In the genomic region with DNA sequence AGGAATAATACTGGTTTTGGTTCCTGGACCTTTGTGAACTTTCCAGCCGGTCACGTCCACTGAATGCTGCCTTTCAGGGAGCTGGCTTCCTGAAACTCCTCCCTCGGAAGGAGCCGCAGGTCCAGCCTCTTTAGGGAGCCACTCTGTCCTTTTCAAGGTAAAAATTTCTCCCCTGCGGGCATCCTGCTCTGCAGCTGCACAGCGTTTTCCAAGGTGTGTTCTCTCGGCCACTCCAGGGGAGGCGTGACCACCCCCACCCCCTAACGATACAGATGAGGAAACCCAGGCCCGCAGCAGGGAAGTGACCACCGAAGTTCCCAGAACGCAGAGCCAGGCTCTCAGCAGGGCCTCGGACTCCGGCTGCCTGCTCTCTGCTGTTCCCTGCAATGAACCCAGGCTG, we compare ENCODE assay signal across 22 cellular contexts. TPM values are rescaled to one million over a fixed set of nuclear protein-coding genes. Genes with fewer than 3 reads are reported as not detected.
DNase-seq lines count a peak whose midpoint lies in the region; ATAC-seq, FAIRE-seq and TF ChIP-seq lines count a peak whose summit lies in the region.
"Had no signal": no experiment of that assay in that cellular context is flagged by ENCODE, and none has a peak within 500 bp of the region (broad histone marks: within the 10 kb centered on the region; RNA-seq: fewer than 3 reads in every experiment).

No MANE protein-coding gene starts in this region.

- peaks cover 0 to 9% (median 2%) of the 10 kb centered on the region in 7 donors for H3K9me3 Mint-ChIP-seq in CD14-positive monocyte
- H3K9me3 Mint-ChIP-seq: activated CD4-positive, alpha-beta T cell treated with anti-CD3 and anti-CD28 coated beads, Interleukin-2, amount 10 ng/mL, durations not matched to agents 7 days and 5 days; CD8-positive, alpha-beta T cell had no signal

- H3K4me1 ChIP-seq in RWPE2 (ENCODE audit: insufficient read depth, poor library complexity, severe bottlenecking) (peaks cover 12% of the 10 kb centered on the region), keratinocyte (ENCODE audit: control insufficient read depth, extremely low read depth, insufficient read depth, low read length) (peaks cover 30% of the 10 kb centered on the region), gastrocnemius medialis (peaks cover 55 to 93% of the 10 kb centered on the region in 2 donors)
- H3K4me1 ChIP-seq: pancreas had no signal

- no peaks in the 10 kb centered on the region for H3K36me3 ChIP-seq in RWPE2 (ENCODE audit: low read depth)
- no peaks in the 10 kb centered on the region for H3K36me3 ChIP-seq in keratinocyte (ENCODE audit: control insufficient read depth in 2 of 2, extremely low read depth in 1 of 2, insufficient read depth in 2 of 2, low read length in 2 of 2)
- H3K36me3 ChIP-seq in gastrocnemius medialis: peaks cover 0 to 13% of the 10 kb centered on the region in 2 donors
- H3K36me3 ChIP-seq: pancreas had no signal

- H3K4me3 Mint-ChIP-seq in CD14-positive monocyte: peak overlapping the region; percentile 64 to 84
- H3K4me3 Mint-ChIP-seq: activated CD4-positive, alpha-beta T cell treated with anti-CD3 and anti-CD28 coated beads, Interleukin-2, amount 10 ng/mL, durations not matched to agents 7 days and 5 days; CD8-positive, alpha-beta T cell; HFFc6 had no signal

- H3K36me3 Mint-ChIP-seq in CD14-positive monocyte: peaks cover 71 to 80% of the 10 kb centered on the region in 2 donors
- H3K36me3 Mint-ChIP-seq: CD8-positive, alpha-beta T cell had no signal

- H3K4me3 ChIP-seq in RWPE2 (ENCODE audit: severe bottlenecking) (no peak overlapping the region), keratinocyte (ENCODE audit: control insufficient read depth in 2 of 3, extremely low read depth in 1 of 3, insufficient read depth in 2 of 3, low read depth in 1 of 3, low read length in 3 of 3) (peak overlapping the region in 1 of 3 experiments; percentile 5), gastrocnemius medialis (no peak overlapping the region)
- H3K4me3 ChIP-seq: lung, pancreas had no signal

- dilution Hi-C loops in keratinocyte (cut with MboI; ENCODE audit: extremely low pct_ligation_motif_present, low sequenced_read_pairs): no loop called here

- peak; percentile 85 for FAIRE-seq in keratinocyte (lab: Jason Lieb, UNC)
- FAIRE-seq: pancreas had no signal

- no peaks in the 10 kb centered on the region for H3K27me3 Mint-ChIP-seq in CD14-positive monocyte (ENCODE audit: low read depth in 3 of 3)
- H3K27me3 Mint-ChIP-seq: activated CD4-positive, alpha-beta T cell treated with anti-CD3 and anti-CD28 coated beads, Interleukin-2, amount 10 ng/mL, durations not matched to agents 7 days and 5 days had no signal

- no peaks in the 10 kb centered on the region for H3K27me3 ChIP-seq in RWPE2 (ENCODE audit: insufficient read depth, poor library complexity, severe bottlenecking)
- no peaks in the 10 kb centered on the region for H3K27me3 ChIP-seq in keratinocyte (ENCODE audit: control insufficient read depth, extremely low read depth, insufficient read depth, low read length)
- no peaks in the 10 kb centered on the region for H3K27me3 ChIP-seq in gastrocnemius medialis
- H3K27me3 ChIP-seq: pancreas had no signal

- in situ Hi-C loops in gastrocnemius medialis (cut with MboI; ENCODE audit: low sequenced_read_pairs in 4 of 4): no loop called here

- peak overlapping the region; percentile 61 for H3K4me2 ChIP-seq in keratinocyte (ENCODE audit: control insufficient read depth, extremely low read depth, insufficient read depth, low read depth, low read length)

- no peaks in the 10 kb centered on the region for H3K9me1 ChIP-seq in keratinocyte (ENCODE audit: control insufficient read depth, extremely low read depth, insufficient read depth, low read length)

- no peaks in the 10 kb centered on the region for H3K79me2 ChIP-seq in keratinocyte (ENCODE audit: control insufficient read depth, insufficient read depth, low read length)

- peak overlapping the region; percentile 9 for H3K27ac ChIP-seq in RWPE2 (ENCODE audit: poor library complexity, severe bottlenecking)
- no peak overlapping the region for H3K27ac ChIP-seq in keratinocyte (ENCODE audit: control insufficient read depth, insufficient read depth, low read length)
- H3K27ac ChIP-seq in gastrocnemius medialis: peak overlapping the region; percentile 89 to 97 (median 96)
- H3K27ac ChIP-seq: pancreas had no signal

- ATAC-seq in RWPE2 (ENCODE audit: low read depth): 0 out of 3 replicates have a peak, but pooled peaks have one; percentile 10
- ATAC-seq in gastrocnemius medialis: no peak
- ATAC-seq in activated CD4-positive, CD25-positive, alpha-beta regulatory T cell treated with anti-CD3 and anti-CD28 coated beads, Interleukin-2, amount 50 U/mL, for 24 hours: no peak
- no peak for ATAC-seq in GM19397 (IDR thresholded peaks at IDR 0.05; ENCODE audit: unreplicated experiment)
- ATAC-seq: CD8-positive, alpha-beta T cell; pancreas had no signal

- intact Hi-C loops in CD14-positive monocyte (cut with micrococcal nuclease): no loop called here
- intact Hi-C loops in gastrocnemius medialis (cut with DNase I; ENCODE audit: low total_unique reads): loop anchor here (2.0 kb wide), 1 partner anchor 35 kb away; no protein-coding TSS in a partner anchor

- H3K27ac Mint-ChIP-seq in CD14-positive monocyte: peak overlapping the region; percentile 74 to 98 (median 93)
- H3K27ac Mint-ChIP-seq: activated CD4-positive, alpha-beta T cell treated with anti-CD3 and anti-CD28 coated beads, Interleukin-2, amount 10 ng/mL, durations not matched to agents 7 days and 5 days; CD8-positive, alpha-beta T cell; HFFc6 had no signal

- H2AFZ ChIP-seq in keratinocyte (ENCODE audit: control insufficient read depth, low read length): no peak overlapping the region

- H3K4me1 Mint-ChIP-seq in CD14-positive monocyte: peaks cover 39% of the 10 kb centered on the region
- H3K4me1 Mint-ChIP-seq: activated CD4-positive, alpha-beta T cell treated with anti-CD3 and anti-CD28 coated beads, Interleukin-2, amount 10 ng/mL, durations not matched to agents 7 days and 5 days had no signal

- H4K20me1 ChIP-seq in keratinocyte (ENCODE audit: control insufficient read depth, extremely low read depth, insufficient read depth, low read length): no peaks in the 10 kb centered on the region

- TF ChIP-seq POLR2A in gastrocnemius medialis (IDR thresholded peaks at IDR 0.05): no peak

- DNase-seq in CD14-positive monocyte (ENCODE audit: low spot score): no peak
- no peak for DNase-seq in RWPE2 (ENCODE audit: low spot score)
- no peak for DNase-seq in keratinocyte (ENCODE audit: low read depth, low spot score)
- DNase-seq in gastrocnemius medialis: no peak
- no peak for DNase-seq in DMS114 treated with DMSO at 0.1 percent for 48 hours (lab: John Stamatoyannopoulos, UW; ENCODE audit: unreplicated experiment)
- DNase-seq in NCI-H345 treated with DMSO at 0.1 percent for 48 hours (lab: John Stamatoyannopoulos, UW; ENCODE audit: unreplicated experiment): no peak
- DNase-seq: activated CD4-positive, alpha-beta T cell treated with anti-CD3 and anti-CD28 coated beads, Interleukin-2, amount 10 ng/mL, durations not matched to agents 7 days and 5 days; activated CD8-positive, alpha-beta memory T cell treated with anti-CD3 and anti-CD28 coated beads, Interleukin-2, amount 50 U/mL, for 4 hours; activated gamma-delta T cell; CD8-positive, alpha-beta T cell; DMS79; effector CD4-positive, alpha-beta T cell; HFFc6; KBM-7; MV-4-11; NCI-H1930; NCI-H446 treated with DMSO at 0.1 percent for 48 hours; stimulated activated CD4-positive, alpha-beta T cell treated with anti-CD3 and anti-CD28 coated beads, Interleukin-4, amount 100 ng/mL, for 24 hours had no signal

- H3K9me3 ChIP-seq in RWPE2 (ENCODE audit: severe bottlenecking): no peaks in the 10 kb centered on the region
- H3K9me3 ChIP-seq in keratinocyte (ENCODE audit: control insufficient read depth, low read depth, low read length): no peaks in the 10 kb centered on the region
- H3K9me3 ChIP-seq in gastrocnemius medialis: no peaks in the 10 kb centered on the region
- H3K9me3 ChIP-seq: pancreas had no signal

- TF ChIP-seq CTCF in CD14-positive monocyte (IDR thresholded peaks at IDR 0.05) (no peak), RWPE2 (IDR thresholded peaks at IDR 0.05; ENCODE audit: poor library complexity, severe bottlenecking) (no peak), keratinocyte (optimal IDR thresholded peaks at IDR 0.05 in 1 of 3, IDR thresholded peaks at IDR 0.05 in 1 of 3, conservative IDR thresholded peaks at IDR 0.05 in 1 of 3; ENCODE audit: extremely low read depth in 1 of 3, insufficient read depth in 2 of 3, low read length in 3 of 3) (no peak), gastrocnemius medialis (IDR thresholded peaks at IDR 0.05 in 4 of 5, conservative IDR thresholded peaks at IDR 0.05 in 1 of 5) (no peak)

- no peak overlapping the region for H3K9ac ChIP-seq in keratinocyte (ENCODE audit: control insufficient read depth, extremely low read depth, insufficient read depth, low read length)

RNA-seq across cellular contexts. Expression of a gene that starts 21.5 kb away (rescaled TPM):
- polyA plus RNA-seq in CD14-positive monocyte (10 to 100 TPM; 18.6 to 61.7 TPM), keratinocyte (0.09 to 0.23 TPM (median 0.13 TPM) in 3 replicates)
- not detected for polyA plus RNA-seq in keratinocyte (2011; ENCODE audit: low read depth)
- polyA plus RNA-seq in keratinocyte (2011; cell fraction: cytosol; rRNA removed): 0.12 and 0.16 TPM in 2 replicates
- polyA plus RNA-seq in keratinocyte (2011; cell fraction: nucleus; rRNA removed): 0.20 TPM in 2 replicates
- 0.07 and 0.21 TPM in 2 replicates for polyA plus RNA-seq in keratinocyte (2012; ENCODE audit: low replicate concordance)
- 0.13 to 0.69 TPM (median 0.35 TPM) in 3 replicates for polyA minus RNA-seq in keratinocyte
- not detected for polyA minus RNA-seq in keratinocyte (2011; cell fraction: cytosol; rRNA and poly(A)+ RNA removed)
- polyA minus RNA-seq in keratinocyte (2011; cell fraction: nucleus; rRNA and poly(A)+ RNA removed): 0.21 and 0.31 TPM in 2 replicates
- total RNA-seq in gastrocnemius medialis: 100 to 1,000 TPM; 156 to 176 (median 171) TPM
- total RNA-seq: CD8-positive, alpha-beta T cell had no signal

RNA-seq across cellular contexts. Expression of a gene that starts 44.0 kb away (rescaled TPM):
- polyA plus RNA-seq in CD14-positive monocyte: 100 to 1,000 TPM; 241 to 275 TPM
- polyA plus RNA-seq in keratinocyte: 149 to 228 TPM (median 162 TPM) in 3 replicates
- 150 TPM for polyA plus RNA-seq in keratinocyte (2011; ENCODE audit: low read depth)
- polyA plus RNA-seq in keratinocyte (2011; cell fraction: cytosol; rRNA removed): 164 and 328 TPM in 2 replicates
- polyA plus RNA-seq in keratinocyte (2011; cell fraction: nucleus; rRNA removed): 104 and 109 TPM in 2 replicates
- polyA plus RNA-seq in keratinocyte (2012; ENCODE audit: low replicate concordance): 90.0 and 114 TPM in 2 replicates
- 60.0 to 248 TPM (median 135 TPM) in 3 replicates for polyA minus RNA-seq in keratinocyte
- polyA minus RNA-seq in keratinocyte (2011; cell fraction: cytosol; rRNA and poly(A)+ RNA removed): 89.4 TPM
- polyA minus RNA-seq in keratinocyte (2011; cell fraction: nucleus; rRNA and poly(A)+ RNA removed): 36.1 and 59.3 TPM in 2 replicates
- 100 to 1,000 TPM; 238 to 405 (median 328) TPM for total RNA-seq in gastrocnemius medialis

Comparison
In these comparisons a context has a peak if more than half of its experiments do, and no peak if none do; other contexts are left out.
1. RNA of a gene that starts 21.5 kb away (polyA plus RNA-seq): 18.6 to 61.7 TPM in CD14-positive monocyte; 0.07 to 0.23 TPM in keratinocyte; every median in the first group is over 10 times any median in the second.